In genomic region chr6:41098366-41098765, GRCh38 we compare ENCODE assay signal across 22 cellular contexts. TPM values are rescaled to one million over a fixed set of nuclear protein-coding genes. Genes with fewer than 3 reads are reported as not detected.
DNase-seq lines count a peak whose midpoint lies in the region; ATAC-seq, FAIRE-seq and TF ChIP-seq lines count a peak whose summit lies in the region.
"Had no signal": no experiment of that assay in that cellular context is flagged by ENCODE, and none has a peak within 500 bp of the region (broad histone marks: within the 10 kb centered on the region; RNA-seq: fewer than 3 reads in every experiment).

No MANE protein-coding gene starts in this region.

- CTCF ChIA-PET in endothelial cell of umbilical vein (lab: Charles Lee) = interaction anchor here (1.0 to 2.2 kb wide), 5 partner anchors 15 to 84 kb away, joined by 3 to 15 read pairs (median 4); no protein-coding TSS in a partner anchor

- no peak overlapping the region for H3K4me3 ChIP-seq in endothelial cell of umbilical vein (replicated peaks in 1 of 3; ENCODE audit: insufficient read depth in 1 of 3, low read depth in 1 of 3, low read length in 3 of 3)
- H3K4me3 ChIP-seq in osteoblast (ENCODE audit: insufficient read depth, low read length) = no peak overlapping the region
- H3K4me3 ChIP-seq: stomach had no signal

- dilution Hi-C loops in endothelial cell of umbilical vein (cut with MboI; ENCODE audit: extremely low pct_ligation_motif_present, low sequenced_read_pairs) = no loop called here

- peaks cover 29% of the 10 kb centered on the region for H3K4me1 ChIP-seq in endothelial cell of umbilical vein (ENCODE audit: control insufficient read depth, extremely low read depth, insufficient read depth, low read length)
- H3K4me1 ChIP-seq in osteoblast (ENCODE audit: insufficient read depth, low read length) = peaks cover 17% of the 10 kb centered on the region
- H3K4me1 ChIP-seq: stomach had no signal

- peaks cover 2% of the 10 kb centered on the region for H3K79me2 ChIP-seq in endothelial cell of umbilical vein (ENCODE audit: control insufficient read depth, insufficient read depth, low read length)
- H3K79me2 ChIP-seq in osteoblast (ENCODE audit: insufficient read depth, low read length) = no peaks in the 10 kb centered on the region

- H3K27ac ChIP-seq in endothelial cell of umbilical vein (ENCODE audit: insufficient read depth, low read depth, low read length) (peak overlapping the region; percentile 54), osteoblast (ENCODE audit: low read depth, low read length) (peak overlapping the region; percentile 57)
- H3K27ac ChIP-seq: stomach had no signal

- no peak overlapping the region for H2AFZ ChIP-seq in endothelial cell of umbilical vein (ENCODE audit: low read depth, low read length)
- H2AFZ ChIP-seq in osteoblast (ENCODE audit: low read length) = no peak overlapping the region

- peak; percentile 47 for FAIRE-seq in endothelial cell of umbilical vein (lab: Jason Lieb, UNC)
- FAIRE-seq: bronchial epithelial cell, H1 had no signal

- BruUV-seq in endothelial cell of umbilical vein (replicated peaks; lab: Mats Ljungman, UMichigan) = no TSS peak

- H3K27me3 ChIP-seq in endothelial cell of umbilical vein (ENCODE audit: control insufficient read depth in 2 of 2, insufficient read depth in 2 of 2, low read length in 2 of 2) (no peaks in the 10 kb centered on the region), osteoblast (ENCODE audit: insufficient read depth, low read length) (no peaks in the 10 kb centered on the region)
- H3K27me3 ChIP-seq: stomach had no signal

- ATAC-seq in activated naive CD8-positive, alpha-beta T cell treated with anti-CD3 and anti-CD28 coated beads, Interleukin-2, amount 10 ng/mL, durations not matched to agents 7 days and 5 days (ENCODE audit: low read depth) = no peak
- ATAC-seq in GM21619 (IDR thresholded peaks at IDR 0.05; ENCODE audit: unreplicated experiment) = no peak
- ATAC-seq in HG03159 (IDR thresholded peaks at IDR 0.05; ENCODE audit: unreplicated experiment) = no peak
- no peak for ATAC-seq in GM19328 (IDR thresholded peaks at IDR 0.05; ENCODE audit: unreplicated experiment)
- ATAC-seq: effector memory CD8-positive, alpha-beta T cell; left colon had no signal

- H3K36me3 Mint-ChIP-seq in activated naive CD8-positive, alpha-beta T cell treated with anti-CD3 and anti-CD28 coated beads, Interleukin-2, amount 10 ng/mL, durations not matched to agents 7 days and 5 days = peaks cover 36% of the 10 kb centered on the region

- H3K4me3 Mint-ChIP-seq in activated naive CD8-positive, alpha-beta T cell treated with anti-CD3 and anti-CD28 coated beads, Interleukin-2, amount 10 ng/mL, durations not matched to agents 7 days and 5 days = no peak overlapping the region
- H3K4me3 Mint-ChIP-seq: effector memory CD8-positive, alpha-beta T cell had no signal

- H3K9me3 ChIP-seq in endothelial cell of umbilical vein (replicated peaks; ENCODE audit: control insufficient read depth, insufficient read depth, low read length) (no peaks in the 10 kb centered on the region), osteoblast (ENCODE audit: low read depth, low read length) (no peaks in the 10 kb centered on the region)
- H3K9me3 ChIP-seq: stomach had no signal

- peaks cover 6% of the 10 kb centered on the region for H3K4me1 Mint-ChIP-seq in activated naive CD8-positive, alpha-beta T cell treated with anti-CD3 and anti-CD28 coated beads, Interleukin-2, amount 10 ng/mL, durations not matched to agents 7 days and 5 days

- no peak for TF ChIP-seq POLR2A in endothelial cell of umbilical vein (IDR thresholded peaks at IDR 0.05; ENCODE audit: low read depth, low read length)

- H3K9me1 ChIP-seq in endothelial cell of umbilical vein (replicated peaks; ENCODE audit: control insufficient read depth, extremely low read depth, insufficient read depth, low read length) = no peaks in the 10 kb centered on the region

- POLR2A ChIA-PET in activated naive CD8-positive, alpha-beta T cell treated with anti-CD3 and anti-CD28 coated beads, Interleukin-2, amount 10 ng/mL, durations not matched to agents 7 days and 5 days (lab: Charles Lee) = no interaction called here
- POLR2A ChIA-PET in endothelial cell of umbilical vein (lab: Charles Lee) = no interaction called here

- H3K36me3 ChIP-seq in endothelial cell of umbilical vein (ENCODE audit: control insufficient read depth in 2 of 2, extremely low read depth in 1 of 2, insufficient read depth in 2 of 2, low read length in 2 of 2) (peaks cover 16 to 36% of the 10 kb centered on the region in 2 experiments), osteoblast (ENCODE audit: insufficient read depth, low read length) (peaks cover 50% of the 10 kb centered on the region)

- H3K9me3 Mint-ChIP-seq in activated naive CD8-positive, alpha-beta T cell treated with anti-CD3 and anti-CD28 coated beads, Interleukin-2, amount 10 ng/mL, durations not matched to agents 7 days and 5 days = no peaks in the 10 kb centered on the region
- H3K9me3 Mint-ChIP-seq: effector memory CD8-positive, alpha-beta T cell had no signal

- peak overlapping the region; percentile 11 for H3K27ac Mint-ChIP-seq in activated naive CD8-positive, alpha-beta T cell treated with anti-CD3 and anti-CD28 coated beads, Interleukin-2, amount 10 ng/mL, durations not matched to agents 7 days and 5 days
- H3K27ac Mint-ChIP-seq: effector memory CD8-positive, alpha-beta T cell had no signal

- H3K27me3 Mint-ChIP-seq in activated naive CD8-positive, alpha-beta T cell treated with anti-CD3 and anti-CD28 coated beads, Interleukin-2, amount 10 ng/mL, durations not matched to agents 7 days and 5 days = no peaks in the 10 kb centered on the region
- H3K27me3 Mint-ChIP-seq: effector memory CD8-positive, alpha-beta T cell had no signal

- DNase-seq in G401 (ENCODE audit: low spot score) = peak; percentile 72
- DNase-seq in activated naive CD8-positive, alpha-beta T cell treated with anti-CD3 and anti-CD28 coated beads, Interleukin-2, amount 10 ng/mL, durations not matched to agents 7 days and 5 days = no peak
- peak; percentile 56 for DNase-seq in endothelial cell of umbilical vein (ENCODE audit: low read depth, low spot score)
- no peak for DNase-seq in osteoblast (ENCODE audit: insufficient read length, low spot score, missing footprints)
- no peak for DNase-seq in DMS53 (lab: John Stamatoyannopoulos, UW)
- DNase-seq: activated effector memory CD4-positive, alpha-beta T cell treated with anti-CD3 and anti-CD28 coated beads, Interleukin-2, amount 50 U/mL, for 16 hours; effector memory CD8-positive, alpha-beta T cell; left colon; NCI-H146; NCI-H226; NK-92 treated with Interleukin-12 subunit alpha and Interleukin-12 subunit beta, amount 100 ng/mL, for 24 hours; stimulated activated CD4-positive, alpha-beta T cell treated with anti-CD3 and anti-CD28 coated beads, Interleukin-15, amount 100 ng/mL, for 24 hours; stomach had no signal

- no peak overlapping the region for H3K9ac ChIP-seq in endothelial cell of umbilical vein (replicated peaks; ENCODE audit: extremely low read depth, insufficient read depth, low read length)

- H4K20me1 ChIP-seq in endothelial cell of umbilical vein (replicated peaks; ENCODE audit: control insufficient read depth, extremely low read depth, insufficient read depth, low read length) (no peaks in the 10 kb centered on the region), osteoblast (ENCODE audit: insufficient read depth, low read length) (no peaks in the 10 kb centered on the region)

- peak overlapping the region; percentile 27 for H3K4me2 ChIP-seq in endothelial cell of umbilical vein (ENCODE audit: insufficient read depth, low read length)
- peak overlapping the region; percentile 16 for H3K4me2 ChIP-seq in osteoblast (ENCODE audit: insufficient read depth, low read length)

- intact Hi-C loops in endothelial cell of umbilical vein (cut with micrococcal nuclease) = loop anchor here (1.0 kb wide), 1 partner anchor 84 kb away; no protein-coding TSS in a partner anchor

- in situ Hi-C loops in G401 (cut with HindIII; ENCODE audit: low sequenced_read_pairs) = no loop called here

- no peak for TF ChIP-seq CTCF in endothelial cell of umbilical vein (IDR thresholded peaks at IDR 0.05; ENCODE audit: extremely low read depth in 1 of 2, insufficient read depth in 1 of 2, low read depth in 1 of 2, low read length in 2 of 2)
- TF ChIP-seq CTCF in osteoblast (IDR thresholded peaks at IDR 0.05; ENCODE audit: extremely low read depth, low read depth, low read length) = no peak

RNA-seq across cellular contexts. Expression of gene NFYA, which starts 25.6 kb away (rescaled TPM):
- 21.2 and 26.8 TPM in 2 replicates for total RNA-seq in G401 (2014; rRNA removed; shearing (Covaris generic))
- total RNA-seq in activated naive CD8-positive, alpha-beta T cell treated with anti-CD3 and anti-CD28 coated beads, Interleukin-2, amount 10 ng/mL, durations not matched to agents 7 days and 5 days = 10 to 100 TPM; 44.4 to 47.7 TPM
- 29.0 and 30.9 TPM in 2 replicates for total RNA-seq in endothelial cell of umbilical vein
- 12.2 and 13.1 TPM in 2 replicates for polyA plus RNA-seq in endothelial cell of umbilical vein
- polyA plus RNA-seq in endothelial cell of umbilical vein (2011; cell fraction: cytosol; rRNA removed) = 12.0 and 13.9 TPM in 2 replicates
- 22.6 and 23.4 TPM in 2 replicates for polyA plus RNA-seq in endothelial cell of umbilical vein (2011; cell fraction: nucleus; rRNA removed)
- polyA plus RNA-seq in endothelial cell of umbilical vein (2012) = 26.5 and 36.0 TPM in 2 replicates
- 62.7 and 69.5 TPM in 2 replicates for polyA minus RNA-seq in endothelial cell of umbilical vein
- 11.5 TPM for polyA minus RNA-seq in endothelial cell of umbilical vein (2011; cell fraction: cytosol; rRNA and poly(A)+ RNA removed)
- polyA minus RNA-seq in endothelial cell of umbilical vein (2011; cell fraction: nucleus; rRNA and poly(A)+ RNA removed) = 15.5 and 23.9 TPM in 2 replicates
- total RNA-seq in osteoblast = 8.0 and 9.4 TPM in 2 replicates

RNA-seq across cellular contexts. Expression of gene OARD1, which starts 26.2 kb away (rescaled TPM):
- total RNA-seq in G401 (2014; rRNA removed; shearing (Covaris generic)) = 8.7 and 14.8 TPM in 2 replicates
- total RNA-seq in activated naive CD8-positive, alpha-beta T cell treated with anti-CD3 and anti-CD28 coated beads, Interleukin-2, amount 10 ng/mL, durations not matched to agents 7 days and 5 days = 10 to 100 TPM; 38.9 to 40.8 TPM
- total RNA-seq in endothelial cell of umbilical vein (11.1 and 13.0 TPM in 2 replicates), osteoblast (7.2 and 7.7 TPM in 2 replicates)
- polyA plus RNA-seq in endothelial cell of umbilical vein = 3.5 and 5.2 TPM in 2 replicates
- polyA plus RNA-seq in endothelial cell of umbilical vein (2011; cell fraction: cytosol; rRNA removed) = 5.1 and 5.5 TPM in 2 replicates
- 3.7 and 5.2 TPM in 2 replicates for polyA plus RNA-seq in endothelial cell of umbilical vein (2011; cell fraction: nucleus; rRNA removed)
- 11.9 and 14.2 TPM in 2 replicates for polyA plus RNA-seq in endothelial cell of umbilical vein (2012)
- polyA minus RNA-seq in endothelial cell of umbilical vein = 2.9 and 4.5 TPM in 2 replicates
- 6.7 TPM for polyA minus RNA-seq in endothelial cell of umbilical vein (2011; cell fraction: cytosol; rRNA and poly(A)+ RNA removed)
- polyA minus RNA-seq in endothelial cell of umbilical vein (2011; cell fraction: nucleus; rRNA and poly(A)+ RNA removed) = 6.5 and 8.1 TPM in 2 replicates

RNA-seq across cellular contexts. Expression of gene APOBEC2, which starts 45.4 kb away (rescaled TPM):
- not detected in 2 replicates for total RNA-seq in G401 (2014; rRNA removed; shearing (Covaris generic))
- not detected for total RNA-seq in activated naive CD8-positive, alpha-beta T cell treated with anti-CD3 and anti-CD28 coated beads, Interleukin-2, amount 10 ng/mL, durations not matched to agents 7 days and 5 days
- total RNA-seq in endothelial cell of umbilical vein (not detected in 2 replicates), osteoblast (not detected in 2 replicates)
- polyA plus RNA-seq in endothelial cell of umbilical vein = not detected in 2 replicates
- not detected in 2 replicates for polyA plus RNA-seq in endothelial cell of umbilical vein (2011; cell fraction: cytosol; rRNA removed)
- polyA plus RNA-seq in endothelial cell of umbilical vein (2011; cell fraction: nucleus; rRNA removed) = not detected in 2 replicates
- polyA plus RNA-seq in endothelial cell of umbilical vein (2012) = not detected in 2 replicates
- polyA minus RNA-seq in endothelial cell of umbilical vein = not detected in 2 replicates
- not detected for polyA minus RNA-seq in endothelial cell of umbilical vein (2011; cell fraction: cytosol; rRNA and poly(A)+ RNA removed)
- polyA minus RNA-seq in endothelial cell of umbilical vein (2011; cell fraction: nucleus; rRNA and poly(A)+ RNA removed) = not detected in 2 replicates
- total RNA-seq: bronchial epithelial cell; fibroblast of villous mesenchyme; H1; HT-29; left colon; T-helper 2 cell treated with Interferon-gamma antibody and Interleukin-4, amounts not matched to agents 100 ng/mL and 5 ng/mL, for 36 hours had no signal
- polyA plus RNA-seq: H1 had no signal

RNA-seq across cellular contexts. Expression of gene TREML1, which starts 55.8 kb away (rescaled TPM):
- not detected in 2 replicates for total RNA-seq in G401 (2014; rRNA removed; shearing (Covaris generic))
- not detected for total RNA-seq in activated naive CD8-positive, alpha-beta T cell treated with anti-CD3 and anti-CD28 coated beads, Interleukin-2, amount 10 ng/mL, durations not matched to agents 7 days and 5 days
- total RNA-seq in endothelial cell of umbilical vein = not detected in 2 replicates
- not detected in 2 replicates for polyA plus RNA-seq in endothelial cell of umbilical vein
- polyA plus RNA-seq in endothelial cell of umbilical vein (2011; cell fraction: cytosol; rRNA removed) = not detected in 2 replicates
- polyA plus RNA-seq in endothelial cell of umbilical vein (2011; cell fraction: nucleus; rRNA removed) = not detected in 2 replicates
- polyA plus RNA-seq in endothelial cell of umbilical vein (2012) = not detected in 2 replicates
- polyA minus RNA-seq in endothelial cell of umbilical vein = 0.93 TPM in 1 of 2 replicates, not detected in the other
- polyA minus RNA-seq in endothelial cell of umbilical vein (2011; cell fraction: cytosol; rRNA and poly(A)+ RNA removed) = not detected
- polyA minus RNA-seq in endothelial cell of umbilical vein (2011; cell fraction: nucleus; rRNA and poly(A)+ RNA removed) = not detected in 2 replicates
- not detected in 2 replicates for total RNA-seq in osteoblast
- total RNA-seq: bronchial epithelial cell; fibroblast of villous mesenchyme; H1; HT-29; left colon; stomach; T-helper 2 cell treated with Interferon-gamma antibody and Interleukin-4, amounts not matched to agents 100 ng/mL and 5 ng/mL, for 36 hours had no signal
- polyA plus RNA-seq: stomach had no signal

RNA-seq across cellular contexts. Expression of gene TSPO2, which starts 56.1 kb away (rescaled TPM):
- not detected in 2 replicates for total RNA-seq in G401 (2014; rRNA removed; shearing (Covaris generic))
- not detected for total RNA-seq in activated naive CD8-positive, alpha-beta T cell treated with anti-CD3 and anti-CD28 coated beads, Interleukin-2, amount 10 ng/mL, durations not matched to agents 7 days and 5 days
- total RNA-seq in endothelial cell of umbilical vein = not detected in 2 replicates
- not detected in 2 replicates for polyA plus RNA-seq in endothelial cell of umbilical vein
- not detected in 2 replicates for polyA plus RNA-seq in endothelial cell of umbilical vein (2011; cell fraction: cytosol; rRNA removed)
- polyA plus RNA-seq in endothelial cell of umbilical vein (2011; cell fraction: nucleus; rRNA removed) = not detected in 2 replicates
- polyA plus RNA-seq in endothelial cell of umbilical vein (2012) = not detected in 2 replicates
- polyA minus RNA-seq in endothelial cell of umbilical vein = not detected in 2 replicates
- not detected for polyA minus RNA-seq in endothelial cell of umbilical vein (2011; cell fraction: cytosol; rRNA and poly(A)+ RNA removed)
- not detected in 2 replicates for polyA minus RNA-seq in endothelial cell of umbilical vein (2011; cell fraction: nucleus; rRNA and poly(A)+ RNA removed)
- not detected in 2 replicates for total RNA-seq in osteoblast
- total RNA-seq: bronchial epithelial cell; fibroblast of villous mesenchyme; H1; HT-29; left colon; posterior vena cava; stomach; T-helper 2 cell treated with Interferon-gamma antibody and Interleukin-4, amounts not matched to agents 100 ng/mL and 5 ng/mL, for 36 hours had no signal
- polyA plus RNA-seq: H1 had no signal

Comparison
In these comparisons a context has a peak if more than half of its experiments do, and no peak if none do; other contexts are left out.
1. DNase-seq: peak in G401 (single experiment) and endothelial cell of umbilical vein (single experiment); none in activated naive CD8-positive, alpha-beta T cell treated with anti-CD3 and anti-CD28 coated beads, Interleukin-2, amount 10 ng/mL, durations not matched to agents 7 days and 5 days (single experiment), osteoblast (single experiment) and DMS53 (single experiment).